Comparison of ENCODE assay signal across 20 cellular contexts in the genomic region with DNA sequence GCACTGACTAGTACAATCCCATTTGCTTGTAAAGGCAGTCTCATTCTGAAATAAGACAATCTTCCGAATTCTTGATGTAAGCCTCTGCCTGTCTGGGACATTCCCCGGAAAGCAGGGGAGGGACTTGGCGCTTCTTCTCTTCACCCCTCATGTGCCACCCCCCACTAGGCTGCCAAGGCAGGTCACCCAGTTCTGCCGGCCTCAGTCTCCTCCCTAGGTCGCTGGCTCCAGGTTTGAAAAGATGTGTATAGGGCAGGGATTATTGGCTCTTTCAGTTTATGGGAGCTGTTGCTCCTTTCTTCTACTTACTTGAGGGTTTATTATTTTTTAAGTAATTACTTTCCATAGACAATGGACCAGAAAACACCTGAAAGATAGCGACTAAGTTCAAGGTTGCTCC.
"Had no signal": no experiment of that assay in that cellular context is flagged by ENCODE, and none has a peak within 500 bp of the region (broad histone marks: within the 10 kb centered on the region; RNA-seq: fewer than 3 reads in every experiment).

No MANE protein-coding gene starts in this region.

- DNase-seq: KBM-7, NCI-H1092, NCI-H1105 treated with DMSO at 0.1 percent for 48 hours, NCI-H1417 treated with DMSO at 0.1 percent for 48 hours, NCI-H146, NCI-H1694 treated with DMSO at 0.1 percent for 48 hours, NCI-H1930, NCI-H2081 treated with DMSO at 0.1 percent for 48 hours, NCI-H2171, NCI-H226, NCI-H446, NCI-H510A, NCI-H524 treated with DMSO at 0.1 percent for 48 hours, NCI-H69, NCI-H774, SHP77, SK-N-SH, SW 1271 had no signal

- H3K9me3 ChIP-seq: SK-N-SH had no signal

- H3K9me2 ChIP-seq: SK-N-SH had no signal

- H3K9ac ChIP-seq: SK-N-SH had no signal

- H3K4me2 ChIP-seq: SK-N-SH had no signal

- H3K27ac ChIP-seq: HL-60, RWPE1 had no signal
